Comparison of ENCODE assay signal across 3 cellular contexts in the genomic region with DNA sequence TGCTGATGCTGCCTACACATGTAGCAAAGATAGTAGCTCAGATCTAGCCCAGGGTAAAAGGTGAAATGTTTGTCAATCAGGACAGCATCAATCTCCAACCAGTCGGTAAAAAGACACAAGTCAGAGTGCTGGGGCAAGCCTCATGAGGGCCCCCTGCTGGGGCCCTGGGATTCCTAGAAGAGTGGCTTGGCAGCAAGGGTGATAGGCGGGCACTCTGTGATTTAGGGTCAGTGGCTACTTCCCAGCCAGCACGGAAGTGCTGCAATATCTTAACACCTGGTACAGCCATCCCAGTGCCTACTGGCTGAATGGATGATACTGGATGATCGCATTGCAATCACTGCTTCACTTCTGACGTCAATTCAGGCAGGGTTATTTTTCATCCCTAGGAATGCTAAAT.
TF ChIP-seq lines count a peak whose summit lies in the region.

No MANE protein-coding gene starts in this region.

TF ChIP-seq in HCT116, 20 proteins besides CTCF, POLR2A, EP300 and RAD21:
- TF ChIP-seq ELF1 (IDR thresholded peaks at IDR 0.05; ENCODE audit: borderline replicate concordance, low read depth), result no peak
- TF ChIP-seq SIN3A (IDR thresholded peaks at IDR 0.05; ENCODE audit: low read depth), result no peak
- TF ChIP-seq CEBPB (IDR thresholded peaks at IDR 0.05; ENCODE audit: low read depth), result no peak
- TF ChIP-seq, protein P1, sequence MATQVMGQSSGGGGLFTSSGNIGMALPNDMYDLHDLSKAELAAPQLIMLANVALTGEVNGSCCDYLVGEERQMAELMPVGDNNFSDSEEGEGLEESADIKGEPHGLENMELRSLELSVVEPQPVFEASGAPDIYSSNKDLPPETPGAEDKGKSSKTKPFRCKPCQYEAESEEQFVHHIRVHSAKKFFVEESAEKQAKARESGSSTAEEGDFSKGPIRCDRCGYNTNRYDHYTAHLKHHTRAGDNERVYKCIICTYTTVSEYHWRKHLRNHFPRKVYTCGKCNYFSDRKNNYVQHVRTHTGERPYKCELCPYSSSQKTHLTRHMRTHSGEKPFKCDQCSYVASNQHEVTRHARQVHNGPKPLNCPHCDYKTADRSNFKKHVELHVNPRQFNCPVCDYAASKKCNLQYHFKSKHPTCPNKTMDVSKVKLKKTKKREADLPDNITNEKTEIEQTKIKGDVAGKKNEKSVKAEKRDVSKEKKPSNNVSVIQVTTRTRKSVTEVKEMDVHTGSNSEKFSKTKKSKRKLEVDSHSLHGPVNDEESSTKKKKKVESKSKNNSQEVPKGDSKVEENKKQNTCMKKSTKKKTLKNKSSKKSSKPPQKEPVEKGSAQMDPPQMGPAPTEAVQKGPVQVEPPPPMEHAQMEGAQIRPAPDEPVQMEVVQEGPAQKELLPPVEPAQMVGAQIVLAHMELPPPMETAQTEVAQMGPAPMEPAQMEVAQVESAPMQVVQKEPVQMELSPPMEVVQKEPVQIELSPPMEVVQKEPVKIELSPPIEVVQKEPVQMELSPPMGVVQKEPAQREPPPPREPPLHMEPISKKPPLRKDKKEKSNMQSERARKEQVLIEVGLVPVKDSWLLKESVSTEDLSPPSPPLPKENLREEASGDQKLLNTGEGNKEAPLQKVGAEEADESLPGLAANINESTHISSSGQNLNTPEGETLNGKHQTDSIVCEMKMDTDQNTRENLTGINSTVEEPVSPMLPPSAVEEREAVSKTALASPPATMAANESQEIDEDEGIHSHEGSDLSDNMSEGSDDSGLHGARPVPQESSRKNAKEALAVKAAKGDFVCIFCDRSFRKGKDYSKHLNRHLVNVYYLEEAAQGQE (IDR thresholded peaks at IDR 0.05; ENCODE audit: low read depth), result no peak
- TF ChIP-seq, protein P2, sequence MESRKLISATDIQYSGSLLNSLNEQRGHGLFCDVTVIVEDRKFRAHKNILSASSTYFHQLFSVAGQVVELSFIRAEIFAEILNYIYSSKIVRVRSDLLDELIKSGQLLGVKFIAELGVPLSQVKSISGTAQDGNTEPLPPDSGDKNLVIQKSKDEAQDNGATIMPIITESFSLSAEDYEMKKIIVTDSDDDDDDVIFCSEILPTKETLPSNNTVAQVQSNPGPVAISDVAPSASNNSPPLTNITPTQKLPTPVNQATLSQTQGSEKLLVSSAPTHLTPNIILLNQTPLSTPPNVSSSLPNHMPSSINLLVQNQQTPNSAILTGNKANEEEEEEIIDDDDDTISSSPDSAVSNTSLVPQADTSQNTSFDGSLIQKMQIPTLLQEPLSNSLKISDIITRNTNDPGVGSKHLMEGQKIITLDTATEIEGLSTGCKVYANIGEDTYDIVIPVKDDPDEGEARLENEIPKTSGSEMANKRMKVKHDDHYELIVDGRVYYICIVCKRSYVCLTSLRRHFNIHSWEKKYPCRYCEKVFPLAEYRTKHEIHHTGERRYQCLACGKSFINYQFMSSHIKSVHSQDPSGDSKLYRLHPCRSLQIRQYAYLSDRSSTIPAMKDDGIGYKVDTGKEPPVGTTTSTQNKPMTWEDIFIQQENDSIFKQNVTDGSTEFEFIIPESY (IDR thresholded peaks at IDR 0.05; ENCODE audit: extremely low read depth, insufficient replicate concordance, low read length), result no peak

TF ChIP-seq in GM12878, 131 proteins besides CTCF, POLR2A, EP300 and RAD21:
- TF ChIP-seq CBFB (IDR thresholded peaks at IDR 0.05; ENCODE audit: low read depth) (no peak), TARDBP (IDR thresholded peaks at IDR 0.05; ENCODE audit: borderline replicate concordance) (no peak), CREB1 (IDR thresholded peaks at IDR 0.05; ENCODE audit: low read depth) (no peak), HDAC6 (IDR thresholded peaks at IDR 0.05; ENCODE audit: unreplicated experiment) (no peak)
TF ChIP-seq in GM12878: peak in this region for 0.

TF ChIP-seq in HepG2, 621 proteins besides CTCF, POLR2A, EP300 and RAD21:
- no peak for TF ChIP-seq ISX (CRISPR knock-in tag; conservative IDR thresholded peaks at IDR 0.05)
- no peak for TF ChIP-seq ZSCAN25 (CRISPR knock-in tag; IDR thresholded peaks at IDR 0.05)
- TF ChIP-seq, protein P3, sequence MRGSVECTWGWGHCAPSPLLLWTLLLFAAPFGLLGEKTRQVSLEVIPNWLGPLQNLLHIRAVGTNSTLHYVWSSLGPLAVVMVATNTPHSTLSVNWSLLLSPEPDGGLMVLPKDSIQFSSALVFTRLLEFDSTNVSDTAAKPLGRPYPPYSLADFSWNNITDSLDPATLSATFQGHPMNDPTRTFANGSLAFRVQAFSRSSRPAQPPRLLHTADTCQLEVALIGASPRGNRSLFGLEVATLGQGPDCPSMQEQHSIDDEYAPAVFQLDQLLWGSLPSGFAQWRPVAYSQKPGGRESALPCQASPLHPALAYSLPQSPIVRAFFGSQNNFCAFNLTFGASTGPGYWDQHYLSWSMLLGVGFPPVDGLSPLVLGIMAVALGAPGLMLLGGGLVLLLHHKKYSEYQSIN (CRISPR knock-in tag; IDR thresholded peaks at IDR 0.05; ENCODE audit: borderline replicate concordance), result no peak
- TF ChIP-seq, protein P4, sequence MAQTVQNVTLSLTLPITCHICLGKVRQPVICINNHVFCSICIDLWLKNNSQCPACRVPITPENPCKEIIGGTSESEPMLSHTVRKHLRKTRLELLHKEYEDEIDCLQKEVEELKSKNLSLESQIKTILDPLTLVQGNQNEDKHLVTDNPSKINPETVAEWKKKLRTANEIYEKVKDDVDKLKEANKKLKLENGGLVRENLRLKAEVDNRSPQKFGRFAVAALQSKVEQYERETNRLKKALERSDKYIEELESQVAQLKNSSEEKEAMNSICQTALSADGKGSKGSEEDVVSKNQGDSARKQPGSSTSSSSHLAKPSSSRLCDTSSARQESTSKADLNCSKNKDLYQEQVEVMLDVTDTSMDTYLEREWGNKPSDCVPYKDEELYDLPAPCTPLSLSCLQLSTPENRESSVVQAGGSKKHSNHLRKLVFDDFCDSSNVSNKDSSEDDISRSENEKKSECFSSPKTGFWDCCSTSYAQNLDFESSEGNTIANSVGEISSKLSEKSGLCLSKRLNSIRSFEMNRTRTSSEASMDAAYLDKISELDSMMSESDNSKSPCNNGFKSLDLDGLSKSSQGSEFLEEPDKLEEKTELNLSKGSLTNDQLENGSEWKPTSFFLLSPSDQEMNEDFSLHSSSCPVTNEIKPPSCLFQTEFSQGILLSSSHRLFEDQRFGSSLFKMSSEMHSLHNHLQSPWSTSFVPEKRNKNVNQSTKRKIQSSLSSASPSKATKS (CRISPR knock-in tag; IDR thresholded peaks at IDR 0.05), result no peak
- TF ChIP-seq, protein P5, sequence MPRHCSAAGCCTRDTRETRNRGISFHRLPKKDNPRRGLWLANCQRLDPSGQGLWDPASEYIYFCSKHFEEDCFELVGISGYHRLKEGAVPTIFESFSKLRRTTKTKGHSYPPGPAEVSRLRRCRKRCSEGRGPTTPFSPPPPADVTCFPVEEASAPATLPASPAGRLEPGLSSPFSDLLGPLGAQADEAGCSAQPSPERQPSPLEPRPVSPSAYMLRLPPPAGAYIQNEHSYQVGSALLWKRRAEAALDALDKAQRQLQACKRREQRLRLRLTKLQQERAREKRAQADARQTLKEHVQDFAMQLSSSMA (CRISPR knock-in tag; IDR thresholded peaks at IDR 0.05), result no peak
